Comparison of ENCODE assay signal across 14 cellular contexts in genomic region chr1:24009406-24009805, GRCh38. TPM values are rescaled to one million over a fixed set of nuclear protein-coding genes. Genes with fewer than 3 reads are reported as not detected.
DNase-seq lines count a peak whose midpoint lies in the region; ATAC-seq and TF ChIP-seq lines count a peak whose summit lies in the region.
"Had no signal": no experiment of that assay in that cellular context is flagged by ENCODE, and none has a peak within 500 bp of the region (broad histone marks: within the 10 kb centered on the region; RNA-seq: fewer than 3 reads in every experiment).

No MANE protein-coding gene starts in this region.

- POLR2A ChIA-PET in A673 (lab: Charles Lee; ENCODE audit: low non-redundant PET), result no interaction called here

- BruUV-seq in A673 (replicated peaks; lab: Mats Ljungman, UMichigan), result no TSS peak

- no peaks in the 10 kb centered on the region for H3K9me3 ChIP-seq in A673 (ENCODE audit: low read depth, low read length, poor library complexity, severe bottlenecking)

- no peaks in the 10 kb centered on the region for H3K36me3 ChIP-seq in A673 (ENCODE audit: insufficient read depth, low read length, poor library complexity, severe bottlenecking)

- no peaks in the 10 kb centered on the region for H3K27me3 ChIP-seq in A673 (replicated peaks; ENCODE audit: insufficient read depth, low read depth, low read length, poor library complexity)

- peaks cover 8% of the 10 kb centered on the region for H3K4me1 ChIP-seq in A673 (ENCODE audit: insufficient read depth, low read length, poor library complexity, severe bottlenecking)

- DNase-seq in COLO829 (ENCODE audit: low spot score) (peak; percentile 48), NCI-H226 (peak; percentile 34), choroid plexus epithelial cell (ENCODE audit: low read depth) (peak; percentile 47), mucosa of gallbladder (ENCODE audit: low spot score) (peak; percentile 48), left cardiac atrium (no peak), DMS 273 (lab: John Stamatoyannopoulos, UW; ENCODE audit: unreplicated experiment) (no peak), NCI-H146 (lab: John Stamatoyannopoulos, UW) (no peak), A673 (ENCODE audit: low spot score) (no peak)
- DNase-seq: activated CD4-positive, alpha-beta T cell treated with anti-CD3 and anti-CD28 coated beads for 36 hours; NCI-H510A; SHP77 treated with DMSO at 0.1 percent for 48 hours; stimulated activated CD4-positive, alpha-beta T cell treated with anti-CD3 and anti-CD28 coated beads, Interleukin-4, amount 100 ng/mL, for 24 hours had no signal

- no peak overlapping the region for H3K4me3 ChIP-seq in choroid plexus epithelial cell (ENCODE audit: low read depth, low read length)
- H3K4me3 ChIP-seq in A673 (ENCODE audit: low read depth, low read length, poor library complexity, severe bottlenecking), result no peak overlapping the region
- H3K4me3 ChIP-seq: GM23338, lung had no signal

- no peak for ATAC-seq in left cardiac atrium
- ATAC-seq: activated CD4-positive, alpha-beta T cell treated with anti-CD3 and anti-CD28 coated beads for 36 hours; GM23338 had no signal

- CTCF ChIA-PET in A673 (lab: Charles Lee), result no interaction called here

- intact Hi-C loops in left cardiac atrium (cut with DNase I), result no loop called here
- intact Hi-C loops in A673 (cut with micrococcal nuclease; ENCODE audit: unreplicated experiment), result no loop called here

- TF ChIP-seq CTCF in choroid plexus epithelial cell (conservative IDR thresholded peaks at IDR 0.05; ENCODE audit: low read depth, low read length) (no peak), A673 (conservative IDR thresholded peaks at IDR 0.05; ENCODE audit: low read depth, low read length) (no peak)

- no peak overlapping the region for H3K27ac ChIP-seq in A673 (ENCODE audit: low read depth, low read length, poor library complexity, severe bottlenecking)

RNA-seq across cellular contexts. Expression of gene SRSF10, which starts 29.3 kb away (rescaled TPM):
- total RNA-seq in mucosa of gallbladder, result 78.9 TPM
- 10 to 100 TPM; 49.5 to 59.3 TPM for total RNA-seq in left cardiac atrium
- total RNA-seq in A673 (2021), result 208 and 218 TPM in 2 replicates

RNA-seq across cellular contexts. Expression of gene PNRC2, which starts 49.8 kb away (rescaled TPM):
- total RNA-seq in mucosa of gallbladder, result 153 TPM
- total RNA-seq in left cardiac atrium, result 10 to 100 TPM; 84.2 to 89.2 TPM
- total RNA-seq in A673 (2021), result 76.2 and 93.2 TPM in 2 replicates

Comparison
In these comparisons a context has a peak if more than half of its experiments do, and no peak if none do; other contexts are left out.
1. DNase-seq: peak in COLO829 (single experiment), NCI-H226 (single experiment), choroid plexus epithelial cell (single experiment) and mucosa of gallbladder (single experiment); none in left cardiac atrium (single experiment), DMS 273 (single experiment), NCI-H146 (single experiment) and A673 (single experiment).